In genomic region chr10:47365561-47365960, GRCh38 we compare ENCODE assay signal across 26 cellular contexts. TPM values are rescaled to one million over a fixed set of nuclear protein-coding genes. Genes with fewer than 3 reads are reported as not detected.
"Had no signal": no experiment of that assay in that cellular context is flagged by ENCODE, and none has a peak within 500 bp of the region (broad histone marks: within the 10 kb centered on the region; RNA-seq: fewer than 3 reads in every experiment).

No MANE protein-coding gene starts in this region.

- H3K4me1 Mint-ChIP-seq: activated CD4-positive, alpha-beta memory T cell treated with anti-CD3 and anti-CD28 coated beads, Interleukin-2, amount 10 ng/mL, durations not matched to agents 7 days and 5 days; activated CD4-positive, alpha-beta T cell treated with anti-CD3 and anti-CD28 coated beads for 36 hours; activated naive CD8-positive, alpha-beta T cell treated with anti-CD3 and anti-CD28 coated beads for 36 hours; T-cell had no signal

- ATAC-seq: activated CD4-positive, alpha-beta T cell treated with anti-CD3 and anti-CD28 coated beads for 36 hours; K562; Right ventricle myocardium inferior; T-cell had no signal

- H3K36me3 Mint-ChIP-seq: activated naive CD8-positive, alpha-beta T cell treated with anti-CD3 and anti-CD28 coated beads for 36 hours; T-cell had no signal

- DNase-seq: activated CD4-positive, alpha-beta memory T cell treated with anti-CD3 and anti-CD28 coated beads, Interleukin-2, amount 10 ng/mL, durations not matched to agents 7 days and 5 days; activated CD4-positive, alpha-beta T cell treated with anti-CD3 and anti-CD28 coated beads for 36 hours; activated CD4-positive, alpha-beta T cell treated with anti-CD3 and anti-CD28 coated beads, Interleukin-2, amount 50 U/mL, for 1 hour; activated naive CD4-positive, alpha-beta T cell treated with Interleukin-2 at 50 U/mL for 16 hours; activated naive CD8-positive, alpha-beta T cell treated with anti-CD3 and anti-CD28 coated beads for 36 hours; activated T-cell treated with anti-CD3 and anti-CD28 coated beads for 4 hours; adrenal gland; anterior cingulate cortex; Karpas-422; MM.1S; NCI-H1105 treated with DMSO at 0.1 percent for 48 hours; NCI-H1436 treated with DMSO at 0.1 percent for 48 hours; NCI-H187 treated with DMSO at 0.1 percent for 48 hours; NCI-H2081 treated with DMSO at 0.1 percent for 48 hours; NCI-H345; NCI-H510A; NCI-H526 treated with DMSO at 0.1 percent for 48 hours; NCI-H82; T-cell had no signal

- H3K27me3 Mint-ChIP-seq: activated naive CD8-positive, alpha-beta T cell treated with anti-CD3 and anti-CD28 coated beads for 36 hours; T-cell had no signal

- H3K4me3 Mint-ChIP-seq: activated CD4-positive, alpha-beta memory T cell treated with anti-CD3 and anti-CD28 coated beads, Interleukin-2, amount 10 ng/mL, durations not matched to agents 7 days and 5 days; activated CD4-positive, alpha-beta T cell treated with anti-CD3 and anti-CD28 coated beads for 36 hours; activated naive CD8-positive, alpha-beta T cell treated with anti-CD3 and anti-CD28 coated beads for 36 hours; T-cell had no signal

- H3K27ac Mint-ChIP-seq: activated CD4-positive, alpha-beta memory T cell treated with anti-CD3 and anti-CD28 coated beads, Interleukin-2, amount 10 ng/mL, durations not matched to agents 7 days and 5 days; activated CD4-positive, alpha-beta T cell treated with anti-CD3 and anti-CD28 coated beads for 36 hours; activated naive CD8-positive, alpha-beta T cell treated with anti-CD3 and anti-CD28 coated beads for 36 hours; T-cell had no signal

- H3K9me3 Mint-ChIP-seq: activated CD4-positive, alpha-beta memory T cell treated with anti-CD3 and anti-CD28 coated beads, Interleukin-2, amount 10 ng/mL, durations not matched to agents 7 days and 5 days; activated naive CD8-positive, alpha-beta T cell treated with anti-CD3 and anti-CD28 coated beads for 36 hours; T-cell had no signal

- FAIRE-seq: K562 had no signal

RNA-seq across cellular contexts. Expression of gene RBP3, which starts 17.4 kb away (rescaled TPM):
- total RNA-seq: activated CD4-positive, alpha-beta memory T cell treated with anti-CD3 and anti-CD28 coated beads, Interleukin-2, amount 10 ng/mL, durations not matched to agents 7 days and 5 days; activated CD4-positive, alpha-beta T cell treated with anti-CD3 and anti-CD28 coated beads for 36 hours; activated CD8-positive, alpha-beta memory T cell treated with anti-CD3 and anti-CD28 coated beads for 36 hours; activated naive CD8-positive, alpha-beta T cell treated with anti-CD3 and anti-CD28 coated beads for 36 hours; cardiac septum; K562; OCI-LY7; Right ventricle myocardium inferior; RPMI7951; T-cell; T-helper 2 cell treated with Interferon-gamma antibody and Interleukin-4, amounts not matched to agents 100 ng/mL and 5 ng/mL, for 36 hours had no signal

RNA-seq across cellular contexts. Expression of gene ZNF488, which starts 18.5 kb away (rescaled TPM):
- total RNA-seq: Right ventricle myocardium inferior, T-cell had no signal

RNA-seq across cellular contexts. Expression of gene GDF2, which starts 43.3 kb away (rescaled TPM):
- total RNA-seq: activated CD4-positive, alpha-beta memory T cell treated with anti-CD3 and anti-CD28 coated beads, Interleukin-2, amount 10 ng/mL, durations not matched to agents 7 days and 5 days; activated CD4-positive, alpha-beta T cell treated with anti-CD3 and anti-CD28 coated beads for 36 hours; activated CD8-positive, alpha-beta memory T cell treated with anti-CD3 and anti-CD28 coated beads for 36 hours; activated naive CD8-positive, alpha-beta T cell treated with anti-CD3 and anti-CD28 coated beads for 36 hours; adrenal gland; cardiac septum; OCI-LY7; Right ventricle myocardium inferior; RPMI7951; T-cell; T-helper 2 cell treated with Interferon-gamma antibody and Interleukin-4, amounts not matched to agents 100 ng/mL and 5 ng/mL, for 36 hours had no signal
